Comparison of ENCODE assay signal across 23 cellular contexts in the genomic region with DNA sequence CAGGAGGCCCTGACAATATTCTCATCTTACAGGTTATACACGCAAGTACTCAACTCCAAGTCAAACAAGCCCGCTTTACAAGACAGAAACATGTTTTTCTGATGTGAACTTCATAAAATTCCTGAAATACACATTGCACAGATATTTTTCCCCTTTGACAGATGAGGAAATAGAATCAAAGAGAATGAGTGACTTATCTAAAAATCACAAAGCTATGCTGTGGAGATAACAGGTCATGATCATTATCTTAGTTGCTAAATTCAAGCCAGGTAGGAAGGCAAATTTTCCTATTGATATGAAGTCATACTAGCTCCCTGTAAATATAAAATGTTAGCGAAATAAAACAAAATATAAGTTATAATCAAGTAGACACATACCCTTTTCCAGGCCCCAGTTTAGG.
"Had no signal": no experiment of that assay in that cellular context is flagged by ENCODE, and none has a peak within 500 bp of the region (broad histone marks: within the 10 kb centered on the region; RNA-seq: fewer than 3 reads in every experiment).

No MANE protein-coding gene starts in this region.

- H3K4me3 ChIP-seq: MG63, SJSA1, SK-N-MC had no signal

- DNase-seq: Karpas-422, KG1, MG63, NCI-H1092 treated with DMSO at 0.1 percent for 48 hours, NCI-H1436, NCI-H187, NCI-H2029, NCI-H2081 treated with DMSO at 0.1 percent for 48 hours, NCI-H2171, NCI-H226, NCI-H446, NCI-H510A, NCI-H524 treated with DMSO at 0.1 percent for 48 hours, NCI-H69, NCI-H774, Right ventricle myocardium superior, RPMI8226, SIG-M5 had no signal

- H3K4me1 ChIP-seq: SJSA1 had no signal

- H3K9me3 ChIP-seq: MG63, SJSA1 had no signal

- FAIRE-seq: HTR-8/SVneo, RCC 7860 had no signal

- H3K27ac ChIP-seq: HL-60, SJSA1, SK-N-MC had no signal

- H3K27me3 ChIP-seq: MG63, SJSA1 had no signal
